ENCODE assay signal across 12 cellular contexts in the genomic region with DNA sequence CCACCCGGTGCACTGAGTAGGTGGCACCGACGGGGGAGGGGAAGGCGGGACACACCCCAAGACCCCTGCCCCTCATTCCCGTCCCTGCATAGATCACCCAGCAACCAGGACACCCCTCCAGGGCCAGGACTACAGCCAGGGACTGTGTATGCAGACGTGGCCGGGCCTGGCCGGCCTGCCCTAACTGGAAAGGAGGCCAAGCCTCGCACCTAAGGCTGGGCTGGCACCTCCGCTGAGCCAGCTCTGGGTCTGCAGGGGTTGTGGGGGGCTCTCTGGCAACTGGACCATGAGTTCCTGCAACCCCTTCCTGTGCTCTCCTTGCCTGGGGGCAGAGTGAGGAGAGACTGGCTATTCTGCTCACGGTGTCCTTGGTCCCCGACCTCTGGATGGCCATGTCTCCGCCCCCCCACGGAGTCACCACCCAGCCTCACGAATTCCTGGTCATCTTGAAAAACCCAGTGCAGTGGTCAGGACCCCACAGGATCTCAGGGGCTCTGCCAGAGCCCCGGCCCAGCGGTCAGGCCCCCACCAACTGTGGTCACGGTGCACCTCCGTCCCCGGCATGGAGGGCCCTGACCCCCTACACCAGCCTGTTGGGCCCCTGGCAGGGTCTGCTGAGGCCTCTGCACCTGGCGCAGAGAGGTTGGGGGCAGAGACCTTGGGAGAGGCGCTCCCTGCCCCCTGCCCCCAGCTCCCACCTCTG. TPM values are rescaled to one million over a fixed set of nuclear protein-coding genes. Genes with fewer than 3 reads are reported as not detected.
DNase-seq lines count a peak whose midpoint lies in the region; ATAC-seq, FAIRE-seq and TF ChIP-seq lines count a peak whose summit lies in the region.
"Had no signal": no experiment of that assay in that cellular context is flagged by ENCODE, and none has a peak within 500 bp of the region (broad histone marks: within the 10 kb centered on the region; RNA-seq: fewer than 3 reads in every experiment).

No MANE protein-coding gene starts in this region.

- H3K9me3 ChIP-seq in lower lobe of right lung: no peaks in the 10 kb centered on the region
- H3K9me3 ChIP-seq: pancreas, transverse colon had no signal

- POLR2A ChIA-PET in AG04449 (lab: Yijun Ruan, JAX): no interaction called here

- no peak for TF ChIP-seq POLR2A in GM12891 (IDR thresholded peaks at IDR 0.05; ENCODE audit: low read depth, low read length)

- H3K4me3 ChIP-seq in AG04449 (ENCODE audit: low read depth, low read length) (peak overlapping the region; percentile 56), lower lobe of right lung (peak overlapping the region; percentile 54)

- no peak for DNase-seq in AG04449 (ENCODE audit: low read depth, low spot score)
- DNase-seq in GM12891 (ENCODE audit: insufficient read length, low spot score): peak; percentile 10
- DNase-seq in activated naive CD8-positive, alpha-beta T cell treated with anti-CD3 and anti-CD28 coated beads for 36 hours: no peak
- DNase-seq in lower lobe of right lung: no peak
- no peak for DNase-seq in GM19239 (ENCODE audit: insufficient read length, low spot score)
- DNase-seq: transverse colon had no signal

- peaks cover 28% of the 10 kb centered on the region for H3K27me3 ChIP-seq in lower lobe of right lung (ENCODE audit: low read depth)
- H3K27me3 ChIP-seq: pancreas had no signal

- ATAC-seq in lower lobe of right lung (no peak), HG02571 (IDR thresholded peaks at IDR 0.05; ENCODE audit: unreplicated experiment) (no peak), HG03342 (IDR thresholded peaks at IDR 0.05; ENCODE audit: unreplicated experiment) (no peak), HG02798 (IDR thresholded peaks at IDR 0.05; ENCODE audit: poor library complexity, unreplicated experiment) (no peak)
- ATAC-seq: pancreas had no signal

- peaks cover 16% of the 10 kb centered on the region for H3K27me3 Mint-ChIP-seq in activated naive CD8-positive, alpha-beta T cell treated with anti-CD3 and anti-CD28 coated beads for 36 hours

- TF ChIP-seq CTCF in AG04449 (IDR thresholded peaks at IDR 0.05; ENCODE audit: insufficient read depth, low read length, missing control alignments) (no peak), lower lobe of right lung (IDR thresholded peaks at IDR 0.05) (no peak)

- CTCF ChIA-PET in AG04449 (lab: Yijun Ruan, JAX): interaction anchor here (1.1 kb wide), 1 partner anchor 13 kb away, joined by 3 read pairs; no protein-coding TSS in a partner anchor

- no peak overlapping the region for H3K27ac Mint-ChIP-seq in activated naive CD8-positive, alpha-beta T cell treated with anti-CD3 and anti-CD28 coated beads for 36 hours

- peaks cover 16% of the 10 kb centered on the region for H3K4me1 ChIP-seq in lower lobe of right lung

- FAIRE-seq in GM12891 (lab: Jason Lieb, UNC) (no peak), GM19239 (lab: Jason Lieb, UNC) (no peak)
- FAIRE-seq: endothelial cell of umbilical vein, GM18507, pancreas had no signal

- no peaks in the 10 kb centered on the region for H3K36me3 ChIP-seq in lower lobe of right lung
- H3K36me3 ChIP-seq: pancreas, transverse colon had no signal

- H3K9me3 Mint-ChIP-seq in activated naive CD8-positive, alpha-beta T cell treated with anti-CD3 and anti-CD28 coated beads for 36 hours: no peaks in the 10 kb centered on the region

- H3K36me3 Mint-ChIP-seq in activated naive CD8-positive, alpha-beta T cell treated with anti-CD3 and anti-CD28 coated beads for 36 hours: no peaks in the 10 kb centered on the region

- no peak overlapping the region for H3K27ac ChIP-seq in lower lobe of right lung
- H3K27ac ChIP-seq: pancreas, transverse colon had no signal

- intact Hi-C loops in lower lobe of right lung (cut with DNase I): no loop called here

- no peaks in the 10 kb centered on the region for H3K4me1 Mint-ChIP-seq in activated naive CD8-positive, alpha-beta T cell treated with anti-CD3 and anti-CD28 coated beads for 36 hours

- H3K4me3 Mint-ChIP-seq in activated naive CD8-positive, alpha-beta T cell treated with anti-CD3 and anti-CD28 coated beads for 36 hours: peak overlapping the region; percentile 34

TF ChIP-seq in GM12891, 5 proteins besides CTCF, POLR2A, EP300 and RAD21:
- TF ChIP-seq SPI1 (IDR thresholded peaks at IDR 0.05; ENCODE audit: low read depth, low read length): no peak
- TF ChIP-seq POU2F2 (IDR thresholded peaks at IDR 0.05; ENCODE audit: low read depth, low read length): no peak
- no peak for TF ChIP-seq POLR2AphosphoS5 (IDR thresholded peaks at IDR 0.05; ENCODE audit: low read depth, low read length)
- TF ChIP-seq TAF1 (IDR thresholded peaks at IDR 0.05; ENCODE audit: low read depth, low read length): no peak
- no peak for TF ChIP-seq PAX5 (IDR thresholded peaks at IDR 0.05; ENCODE audit: insufficient read depth, low read length, severe bottlenecking)

RNA-seq across cellular contexts. Expression of gene FNDC10, which starts 1.1 kb away (rescaled TPM):
- 1.1 TPM for polyA plus RNA-seq in GM12891 (2012; ENCODE audit: low read depth, missing spikeins)
- total RNA-seq in activated naive CD8-positive, alpha-beta T cell treated with anti-CD3 and anti-CD28 coated beads for 36 hours: 1 to 10 TPM; 2.9 to 3.3 TPM
- 7.7 TPM for total RNA-seq in lower lobe of right lung

RNA-seq across cellular contexts. Expression of gene MIB2, which starts 14.3 kb away (rescaled TPM):
- 29.4 TPM for polyA plus RNA-seq in GM12891 (2012; ENCODE audit: low read depth, missing spikeins)
- 10 to 100 TPM; 33.1 to 38.7 TPM for total RNA-seq in activated naive CD8-positive, alpha-beta T cell treated with anti-CD3 and anti-CD28 coated beads for 36 hours
- 82.5 TPM for total RNA-seq in lower lobe of right lung

RNA-seq across cellular contexts. Expression of gene SSU72, which starts 26.3 kb away (rescaled TPM):
- 81.8 TPM for polyA plus RNA-seq in GM12891 (2012; ENCODE audit: low read depth, missing spikeins)
- total RNA-seq in activated naive CD8-positive, alpha-beta T cell treated with anti-CD3 and anti-CD28 coated beads for 36 hours: 100 to 1,000 TPM; 124 to 131 TPM
- 123 TPM for total RNA-seq in lower lobe of right lung

RNA-seq across cellular contexts. Expression of gene MMP23B, which starts 31.0 kb away (rescaled TPM):
- polyA plus RNA-seq in GM12891 (2012; ENCODE audit: low read depth, missing spikeins): 2.8 TPM
- 1 to 10 TPM; 1.4 to 2.3 TPM for total RNA-seq in activated naive CD8-positive, alpha-beta T cell treated with anti-CD3 and anti-CD28 coated beads for 36 hours
- 27.2 TPM for total RNA-seq in lower lobe of right lung

RNA-seq across cellular contexts. Expression of gene CDK11B, which starts 57.8 kb away (rescaled TPM):
- 23.7 TPM for polyA plus RNA-seq in GM12891 (2012; ENCODE audit: low read depth, missing spikeins)
- 10 to 100 TPM; 42.2 to 43.3 TPM for total RNA-seq in activated naive CD8-positive, alpha-beta T cell treated with anti-CD3 and anti-CD28 coated beads for 36 hours
- 23.0 TPM for total RNA-seq in lower lobe of right lung
